ENCODE assay signal across 11 cellular contexts in genomic region chr7:67542916-67543315, GRCh38.
"Had no signal": no experiment of that assay in that cellular context is flagged by ENCODE, and none has a peak within 500 bp of the region (broad histone marks: within the 10 kb centered on the region; RNA-seq: fewer than 3 reads in every experiment).

No MANE protein-coding gene starts in this region.

- H2AFZ ChIP-seq: GM23248, GM23338 had no signal

- H3K4me2 ChIP-seq: GM23338 had no signal

- H3K4me3 ChIP-seq: GM23248, GM23338, HAP-1 had no signal

- H3K27ac ChIP-seq: GM23248 had no signal

- FAIRE-seq: H1, H54 had no signal

- H3K36me3 ChIP-seq: HAP-1 had no signal

- ATAC-seq: GM23338, HCT116 had no signal

- H3K9me3 ChIP-seq: HAP-1 had no signal

- DNase-seq: GM23248, GOT3, H7, H9, HCEC 1CT, HFFc6 had no signal

- H3K4me1 ChIP-seq: HAP-1 had no signal

- H3K9ac ChIP-seq: GM23248 had no signal
